1 cellular context compared by ENCODE assay signal in genomic region chr5:170420809-170421412, GRCh38.
TF ChIP-seq lines count a peak whose summit lies in the region.

No MANE protein-coding gene starts in this region.

TF ChIP-seq in K562, 482 proteins besides CTCF, POLR2A, EP300 and RAD21 (continued from another document):
- TF ChIP-seq ZNF407 (IDR thresholded peaks at IDR 0.05; ENCODE audit: low read depth): no peak
- no peak for TF ChIP-seq RNF219 (CRISPR knock-in tag; IDR thresholded peaks at IDR 0.05)
- peak; percentile 70 for TF ChIP-seq SMC3 (conservative IDR thresholded peaks at IDR 0.05; ENCODE audit: insufficient read depth, low read depth, low read length)
- TF ChIP-seq HDGF (IDR thresholded peaks at IDR 0.05): no peak
- TF ChIP-seq ZNF79 (CRISPR knock-in tag; IDR thresholded peaks at IDR 0.05; ENCODE audit: low read depth): no peak
- no peak for TF ChIP-seq DNMT1 (IDR thresholded peaks at IDR 0.05)
- no peak for TF ChIP-seq ZNF75A (CRISPR knock-in tag; IDR thresholded peaks at IDR 0.05)
- TF ChIP-seq, protein P1, sequence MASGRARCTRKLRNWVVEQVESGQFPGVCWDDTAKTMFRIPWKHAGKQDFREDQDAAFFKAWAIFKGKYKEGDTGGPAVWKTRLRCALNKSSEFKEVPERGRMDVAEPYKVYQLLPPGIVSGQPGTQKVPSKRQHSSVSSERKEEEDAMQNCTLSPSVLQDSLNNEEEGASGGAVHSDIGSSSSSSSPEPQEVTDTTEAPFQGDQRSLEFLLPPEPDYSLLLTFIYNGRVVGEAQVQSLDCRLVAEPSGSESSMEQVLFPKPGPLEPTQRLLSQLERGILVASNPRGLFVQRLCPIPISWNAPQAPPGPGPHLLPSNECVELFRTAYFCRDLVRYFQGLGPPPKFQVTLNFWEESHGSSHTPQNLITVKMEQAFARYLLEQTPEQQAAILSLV (tag; IDR thresholded peaks at IDR 0.05): no peak
- TF ChIP-seq GATAD2B (IDR thresholded peaks at IDR 0.05; ENCODE audit: borderline replicate concordance): no peak
